1 cellular context compared by ENCODE assay signal in genomic region chr4:181858746-181859145, GRCh38.
TF ChIP-seq lines count a peak whose summit lies in the region.

No MANE protein-coding gene starts in this region.

TF ChIP-seq in H1, 55 proteins besides CTCF, POLR2A, EP300 and RAD21 (continued from another document):
- TF ChIP-seq KDM1A (IDR thresholded peaks at IDR 0.05; ENCODE audit: borderline replicate concordance, low read length) (no peak), CBX5 (IDR thresholded peaks at IDR 0.05; ENCODE audit: low read depth, low read length) (no peak), CHD1 (IDR thresholded peaks at IDR 0.05; ENCODE audit: low read depth, low read length) (no peak), RFX5 (IDR thresholded peaks at IDR 0.05; ENCODE audit: borderline replicate concordance, low read depth, low read length) (no peak), SAP30 (IDR thresholded peaks at IDR 0.05; ENCODE audit: insufficient read depth, insufficient replicate concordance, low read length) (no peak), ZNF274 (IDR thresholded peaks at IDR 0.05; ENCODE audit: borderline replicate concordance, extremely low read depth, low read length) (no peak), KDM4A (IDR thresholded peaks at IDR 0.05; ENCODE audit: low read depth, low read length, severe bottlenecking) (no peak), MAFK (IDR thresholded peaks at IDR 0.05; ENCODE audit: low read depth, low read length) (no peak), GTF2F1 (IDR thresholded peaks at IDR 0.05; ENCODE audit: borderline replicate concordance, low read depth, low read length) (no peak), CTBP2 (IDR thresholded peaks at IDR 0.05; ENCODE audit: borderline replicate concordance, insufficient read depth, insufficient read length, low read length) (no peak), MAX (IDR thresholded peaks at IDR 0.05) (no peak), CREB1 (IDR thresholded peaks at IDR 0.05) (no peak), SIRT6 (IDR thresholded peaks at IDR 0.05; ENCODE audit: low read length) (no peak), POLR2AphosphoS5 (IDR thresholded peaks at IDR 0.05; ENCODE audit: low read depth, low read length) (no peak), RXRA (IDR thresholded peaks at IDR 0.05; ENCODE audit: insufficient read depth, low read depth, low read length) (no peak), NRF1 (IDR thresholded peaks at IDR 0.05; ENCODE audit: low read depth, low read length) (no peak)
- TF ChIP-seq, protein P1, sequence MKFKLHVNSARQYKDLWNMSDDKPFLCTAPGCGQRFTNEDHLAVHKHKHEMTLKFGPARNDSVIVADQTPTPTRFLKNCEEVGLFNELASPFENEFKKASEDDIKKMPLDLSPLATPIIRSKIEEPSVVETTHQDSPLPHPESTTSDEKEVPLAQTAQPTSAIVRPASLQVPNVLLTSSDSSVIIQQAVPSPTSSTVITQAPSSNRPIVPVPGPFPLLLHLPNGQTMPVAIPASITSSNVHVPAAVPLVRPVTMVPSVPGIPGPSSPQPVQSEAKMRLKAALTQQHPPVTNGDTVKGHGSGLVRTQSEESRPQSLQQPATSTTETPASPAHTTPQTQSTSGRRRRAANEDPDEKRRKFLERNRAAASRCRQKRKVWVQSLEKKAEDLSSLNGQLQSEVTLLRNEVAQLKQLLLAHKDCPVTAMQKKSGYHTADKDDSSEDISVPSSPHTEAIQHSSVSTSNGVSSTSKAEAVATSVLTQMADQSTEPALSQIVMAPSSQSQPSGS (IDR thresholded peaks at IDR 0.05; ENCODE audit: low read length) = no peak
